ENCODE assay signal across 1 cellular context in the genomic region with DNA sequence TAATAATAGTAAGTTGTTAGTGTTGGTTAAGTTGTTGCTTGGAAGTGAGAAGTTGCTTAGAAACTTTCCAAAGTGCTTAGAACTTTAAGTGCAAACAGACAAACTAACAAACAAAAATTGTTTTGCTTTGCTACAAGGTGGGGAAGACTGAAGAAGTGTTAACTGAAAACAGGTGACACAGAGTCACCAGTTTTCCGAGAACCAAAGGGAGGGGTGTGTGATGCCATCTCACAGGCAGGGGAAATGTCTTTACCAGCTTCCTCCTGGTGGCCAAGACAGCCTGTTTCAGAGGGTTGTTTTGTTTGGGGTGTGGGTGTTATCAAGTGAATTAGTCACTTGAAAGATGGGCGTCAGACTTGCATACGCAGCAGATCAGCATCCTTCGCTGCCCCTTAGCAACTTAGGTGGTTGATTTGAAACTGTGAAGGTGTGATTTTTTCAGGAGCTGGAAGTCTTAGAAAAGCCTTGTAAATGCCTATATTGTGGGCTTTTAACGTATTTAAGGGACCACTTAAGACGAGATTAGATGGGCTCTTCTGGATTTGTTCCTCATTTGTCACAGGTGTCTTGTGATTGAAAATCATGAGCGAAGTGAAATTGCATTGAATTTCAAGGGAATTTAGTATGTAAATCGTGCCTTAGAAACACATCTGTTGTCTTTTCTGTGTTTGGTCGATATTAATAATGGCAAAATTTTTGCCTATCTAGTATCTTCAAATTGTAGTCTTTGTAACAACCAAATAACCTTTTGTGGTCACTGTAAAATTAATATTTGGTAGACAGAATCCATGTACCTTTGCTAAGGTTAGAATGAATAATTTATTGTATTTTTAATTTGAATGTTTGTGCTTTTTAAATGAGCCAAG.
TF ChIP-seq lines count a peak whose summit lies in the region.

No MANE protein-coding gene starts in this region.

TF ChIP-seq in K562, 482 proteins besides CTCF, POLR2A, EP300 and RAD21 (continued from another document):
- TF ChIP-seq STAT5B (CRISPR knock-in tag; IDR thresholded peaks at IDR 0.05) (no peak), SIX5 (IDR thresholded peaks at IDR 0.05; ENCODE audit: borderline replicate concordance in 1 of 2, insufficient read depth in 1 of 2, low read depth in 1 of 2, low read length in 2 of 2) (no peak), NR4A1 (CRISPR knock-in tag; IDR thresholded peaks at IDR 0.05) (peak; percentile 42; the same call in 1 of the 2 replicates), NR4A1 (tag; IDR thresholded peaks at IDR 0.05) (no peak), TBL1XR1 (IDR thresholded peaks at IDR 0.05; ENCODE audit: low read length in 2 of 2) (peak in 1 of 2 experiments; percentile 40; a peak in 3 of 4 replicates), HNRNPL (IDR thresholded peaks at IDR 0.05; ENCODE audit: low read depth, low read length) (0 out of 2 replicates have a peak, but pooled peaks have one; percentile 12), CHCHD3 (CRISPR knock-in tag; IDR thresholded peaks at IDR 0.05) (0 out of 2 replicates have a peak, but pooled peaks have one; percentile 37), ZNF586 (CRISPR knock-in tag; conservative IDR thresholded peaks at IDR 0.05) (no peak), ZNF583 (CRISPR knock-in tag; IDR thresholded peaks at IDR 0.05) (no peak), BCL6 (CRISPR knock-in tag; IDR thresholded peaks at IDR 0.05) (no peak), FOXP1 (CRISPR knock-in tag; IDR thresholded peaks at IDR 0.05) (0 out of 2 replicates have a peak, but pooled peaks have one; percentile 11), POLR3A (IDR thresholded peaks at IDR 0.05; ENCODE audit: borderline replicate concordance, extremely low read depth, insufficient read depth, insufficient read length) (no peak), SLC30A9 (CRISPR knock-in tag; IDR thresholded peaks at IDR 0.05) (no peak)
- TF ChIP-seq, protein P1, sequence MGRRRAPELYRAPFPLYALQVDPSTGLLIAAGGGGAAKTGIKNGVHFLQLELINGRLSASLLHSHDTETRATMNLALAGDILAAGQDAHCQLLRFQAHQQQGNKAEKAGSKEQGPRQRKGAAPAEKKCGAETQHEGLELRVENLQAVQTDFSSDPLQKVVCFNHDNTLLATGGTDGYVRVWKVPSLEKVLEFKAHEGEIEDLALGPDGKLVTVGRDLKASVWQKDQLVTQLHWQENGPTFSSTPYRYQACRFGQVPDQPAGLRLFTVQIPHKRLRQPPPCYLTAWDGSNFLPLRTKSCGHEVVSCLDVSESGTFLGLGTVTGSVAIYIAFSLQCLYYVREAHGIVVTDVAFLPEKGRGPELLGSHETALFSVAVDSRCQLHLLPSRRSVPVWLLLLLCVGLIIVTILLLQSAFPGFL (CRISPR knock-in tag; IDR thresholded peaks at IDR 0.05): 0 out of 2 replicates have a peak, but pooled peaks have one; percentile 91
- TF ChIP-seq, protein P2, sequence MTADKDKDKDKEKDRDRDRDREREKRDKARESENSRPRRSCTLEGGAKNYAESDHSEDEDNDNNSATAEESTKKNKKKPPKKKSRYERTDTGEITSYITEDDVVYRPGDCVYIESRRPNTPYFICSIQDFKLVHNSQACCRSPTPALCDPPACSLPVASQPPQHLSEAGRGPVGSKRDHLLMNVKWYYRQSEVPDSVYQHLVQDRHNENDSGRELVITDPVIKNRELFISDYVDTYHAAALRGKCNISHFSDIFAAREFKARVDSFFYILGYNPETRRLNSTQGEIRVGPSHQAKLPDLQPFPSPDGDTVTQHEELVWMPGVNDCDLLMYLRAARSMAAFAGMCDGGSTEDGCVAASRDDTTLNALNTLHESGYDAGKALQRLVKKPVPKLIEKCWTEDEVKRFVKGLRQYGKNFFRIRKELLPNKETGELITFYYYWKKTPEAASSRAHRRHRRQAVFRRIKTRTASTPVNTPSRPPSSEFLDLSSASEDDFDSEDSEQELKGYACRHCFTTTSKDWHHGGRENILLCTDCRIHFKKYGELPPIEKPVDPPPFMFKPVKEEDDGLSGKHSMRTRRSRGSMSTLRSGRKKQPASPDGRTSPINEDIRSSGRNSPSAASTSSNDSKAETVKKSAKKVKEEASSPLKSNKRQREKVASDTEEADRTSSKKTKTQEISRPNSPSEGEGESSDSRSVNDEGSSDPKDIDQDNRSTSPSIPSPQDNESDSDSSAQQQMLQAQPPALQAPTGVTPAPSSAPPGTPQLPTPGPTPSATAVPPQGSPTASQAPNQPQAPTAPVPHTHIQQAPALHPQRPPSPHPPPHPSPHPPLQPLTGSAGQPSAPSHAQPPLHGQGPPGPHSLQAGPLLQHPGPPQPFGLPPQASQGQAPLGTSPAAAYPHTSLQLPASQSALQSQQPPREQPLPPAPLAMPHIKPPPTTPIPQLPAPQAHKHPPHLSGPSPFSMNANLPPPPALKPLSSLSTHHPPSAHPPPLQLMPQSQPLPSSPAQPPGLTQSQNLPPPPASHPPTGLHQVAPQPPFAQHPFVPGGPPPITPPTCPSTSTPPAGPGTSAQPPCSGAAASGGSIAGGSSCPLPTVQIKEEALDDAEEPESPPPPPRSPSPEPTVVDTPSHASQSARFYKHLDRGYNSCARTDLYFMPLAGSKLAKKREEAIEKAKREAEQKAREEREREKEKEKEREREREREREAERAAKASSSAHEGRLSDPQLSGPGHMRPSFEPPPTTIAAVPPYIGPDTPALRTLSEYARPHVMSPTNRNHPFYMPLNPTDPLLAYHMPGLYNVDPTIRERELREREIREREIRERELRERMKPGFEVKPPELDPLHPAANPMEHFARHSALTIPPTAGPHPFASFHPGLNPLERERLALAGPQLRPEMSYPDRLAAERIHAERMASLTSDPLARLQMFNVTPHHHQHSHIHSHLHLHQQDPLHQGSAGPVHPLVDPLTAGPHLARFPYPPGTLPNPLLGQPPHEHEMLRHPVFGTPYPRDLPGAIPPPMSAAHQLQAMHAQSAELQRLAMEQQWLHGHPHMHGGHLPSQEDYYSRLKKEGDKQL (CRISPR knock-in tag; IDR thresholded peaks at IDR 0.05; ENCODE audit: borderline replicate concordance): peak; percentile 43; the same call in 1 of the 2 replicates
- TF ChIP-seq, protein P3, sequence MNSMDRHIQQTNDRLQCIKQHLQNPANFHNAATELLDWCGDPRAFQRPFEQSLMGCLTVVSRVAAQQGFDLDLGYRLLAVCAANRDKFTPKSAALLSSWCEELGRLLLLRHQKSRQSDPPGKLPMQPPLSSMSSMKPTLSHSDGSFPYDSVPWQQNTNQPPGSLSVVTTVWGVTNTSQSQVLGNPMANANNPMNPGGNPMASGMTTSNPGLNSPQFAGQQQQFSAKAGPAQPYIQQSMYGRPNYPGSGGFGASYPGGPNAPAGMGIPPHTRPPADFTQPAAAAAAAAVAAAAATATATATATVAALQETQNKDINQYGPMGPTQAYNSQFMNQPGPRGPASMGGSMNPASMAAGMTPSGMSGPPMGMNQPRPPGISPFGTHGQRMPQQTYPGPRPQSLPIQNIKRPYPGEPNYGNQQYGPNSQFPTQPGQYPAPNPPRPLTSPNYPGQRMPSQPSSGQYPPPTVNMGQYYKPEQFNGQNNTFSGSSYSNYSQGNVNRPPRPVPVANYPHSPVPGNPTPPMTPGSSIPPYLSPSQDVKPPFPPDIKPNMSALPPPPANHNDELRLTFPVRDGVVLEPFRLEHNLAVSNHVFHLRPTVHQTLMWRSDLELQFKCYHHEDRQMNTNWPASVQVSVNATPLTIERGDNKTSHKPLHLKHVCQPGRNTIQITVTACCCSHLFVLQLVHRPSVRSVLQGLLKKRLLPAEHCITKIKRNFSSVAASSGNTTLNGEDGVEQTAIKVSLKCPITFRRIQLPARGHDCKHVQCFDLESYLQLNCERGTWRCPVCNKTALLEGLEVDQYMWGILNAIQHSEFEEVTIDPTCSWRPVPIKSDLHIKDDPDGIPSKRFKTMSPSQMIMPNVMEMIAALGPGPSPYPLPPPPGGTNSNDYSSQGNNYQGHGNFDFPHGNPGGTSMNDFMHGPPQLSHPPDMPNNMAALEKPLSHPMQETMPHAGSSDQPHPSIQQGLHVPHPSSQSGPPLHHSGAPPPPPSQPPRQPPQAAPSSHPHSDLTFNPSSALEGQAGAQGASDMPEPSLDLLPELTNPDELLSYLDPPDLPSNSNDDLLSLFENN (IDR thresholded peaks at IDR 0.05; ENCODE audit: low read depth in 2 of 2, low read length in 2 of 2): no peak; a peak in 1 of 4 replicates
